8 cellular contexts compared by ENCODE assay signal in genomic region chr3:45226206-45226915, GRCh38. TPM values are rescaled to one million over a fixed set of nuclear protein-coding genes. Genes with fewer than 3 reads are reported as not detected.
DNase-seq lines count a peak whose midpoint lies in the region; FAIRE-seq and TF ChIP-seq lines count a peak whose summit lies in the region.

Gene TMEM158, minus strand, starts transcription at chr3:45226287. Its CDS starts 260 bp downstream, at chr3:45226027.

- TF ChIP-seq POLR2A in H1 (IDR thresholded peaks at IDR 0.05; ENCODE audit: control extremely low read depth in 1 of 2, low read depth in 2 of 2, low read length in 2 of 2) = no peak

- TF ChIP-seq CTCF in GM12875 (IDR thresholded peaks at IDR 0.05; ENCODE audit: borderline replicate concordance, insufficient read depth, low read depth, low read length) (no peak), HFFc6 (IDR thresholded peaks at IDR 0.05) (no peak), H1 (IDR thresholded peaks at IDR 0.05; ENCODE audit: control extremely low read depth in 1 of 3, insufficient read depth in 1 of 3, low read depth in 1 of 3, low read length in 3 of 3) (no peak)

- H4K8ac ChIP-seq in H1 (ENCODE audit: extremely low read depth, insufficient read depth, low read length) (peak within 1 kb of the TSS; percentile 19; the same call in 1 of the 2 replicates), mesendoderm (ENCODE audit: low read depth, low read length) (no peak within 1 kb of the TSS)

- H3K9me3 ChIP-seq in H1 (ENCODE audit: insufficient read depth in 2 of 2, low read depth in 1 of 2, low read length in 1 of 2) = no peaks in the 10 kb centered on the region

- no peaks in the 10 kb centered on the region for H3K36me3 ChIP-seq in H1 (ENCODE audit: control insufficient read depth in 2 of 4, insufficient read depth in 4 of 4, low read length in 3 of 4)
- H3K36me3 ChIP-seq in mesendoderm (ENCODE audit: control insufficient read depth, insufficient read depth, low read length) = no peaks in the 10 kb centered on the region

- H3K79me2 ChIP-seq in H1 (ENCODE audit: control insufficient read depth in 1 of 2, insufficient read depth in 2 of 2, low read length in 2 of 2) (peaks cover 0 to 16% of the 10 kb centered on the region in 2 experiments; a peak in 3 of 4 replicates), mesendoderm (ENCODE audit: control insufficient read depth, insufficient read depth, low read length) (no peaks in the 10 kb centered on the region)

- H2BK120ac ChIP-seq in H1 (replicated peaks; ENCODE audit: low read depth, low read length) = no peak within 1 kb of the TSS
- H2BK120ac ChIP-seq in mesendoderm (ENCODE audit: low read depth, low read length) = no peak within 1 kb of the TSS

- H3K9ac ChIP-seq in H1 (replicated peaks in 1 of 4; ENCODE audit: extremely low read depth in 1 of 4, low read depth in 3 of 4, low read length in 3 of 4) (peak within 1 kb of the TSS in 3 of 4 experiments; percentile 12 to 75 (median 31); a peak in 2 of 7 replicates), mesendoderm (ENCODE audit: low read length) (peak within 1 kb of the TSS; percentile 69)

- H3K79me1 ChIP-seq in H1 (ENCODE audit: low read depth, low read length) = no peaks in the 10 kb centered on the region
- no peaks in the 10 kb centered on the region for H3K79me1 ChIP-seq in mesendoderm (ENCODE audit: low read length)

- H3K23ac ChIP-seq in H1 (ENCODE audit: insufficient read length) (no peak within 1 kb of the TSS), mesendoderm (ENCODE audit: low read length) (peak within 1 kb of the TSS; percentile 66)

- H3K9me3 Mint-ChIP-seq in HFFc6 = no peaks in the 10 kb centered on the region

- no peak within 1 kb of the TSS for H4K91ac ChIP-seq in H1 (replicated peaks; ENCODE audit: insufficient read length, low read length)

- H3K4ac ChIP-seq in H1 (replicated peaks; ENCODE audit: insufficient read length, low read depth, low read length) (no peak within 1 kb of the TSS), mesendoderm (ENCODE audit: low read depth, low read length) (peak within 1 kb of the TSS; percentile 56)

- peaks cover 7% of the 10 kb centered on the region for H3K23me2 ChIP-seq in H1 (ENCODE audit: low read depth, low read length)

- H3K4me2 ChIP-seq in H1 (ENCODE audit: insufficient read depth in 1 of 2, low read depth in 2 of 2, low read length in 2 of 2) (peak within 1 kb of the TSS; percentile 81 to 93), mesendoderm (ENCODE audit: low read length) (peak within 1 kb of the TSS; percentile 64)

- peaks cover 0 to 5% (median 0%) of the 10 kb centered on the region in 4 experiments; a peak in 2 of 7 replicates for H3K27me3 ChIP-seq in H1 (replicated peaks in 1 of 4; ENCODE audit: control insufficient read depth in 3 of 4, extremely low read depth in 1 of 4, insufficient read depth in 3 of 4, low read length in 3 of 4)
- peaks cover 4% of the 10 kb centered on the region for H3K27me3 ChIP-seq in mesendoderm (ENCODE audit: insufficient read depth, low read length, poor library complexity)

- peak within 1 kb of the TSS; percentile 18 for H2AFZ ChIP-seq in H1 (ENCODE audit: low read length)

- H3K27ac Mint-ChIP-seq in HFFc6 = no peak within 1 kb of the TSS

- H3K18ac ChIP-seq in H1 (ENCODE audit: extremely low read depth, low read length) (peak within 1 kb of the TSS; percentile 73), mesendoderm (ENCODE audit: low read length) (peak within 1 kb of the TSS; percentile 90)

- CTCF ChIA-PET in H1 (lab: Charles Lee; ENCODE audit: partially characterized antibody) = interaction anchor here (0.7 to 3.9 kb wide), 7 partner anchors 16 to 283 kb away, joined by 3 to 34 read pairs (median 5); no protein-coding TSS in a partner anchor

- peak; percentile 36 for DNase-seq in HFFc6
- DNase-seq in NCI-H460 (ENCODE audit: extremely low read depth, low read depth) = peak; percentile 69
- peak; percentile 54 to 64 for DNase-seq in activated CD8-positive, alpha-beta memory T cell treated with anti-CD3 and anti-CD28 coated beads for 4 hours (ENCODE audit: low read depth in 2 of 2)
- DNase-seq in H1 (ENCODE audit: low read depth in 1 of 2, low spot score in 2 of 2) = peak in 1 of 2 experiments; percentile 81
- peak; percentile 68 for DNase-seq in mesendoderm
- peak; percentile 49 for DNase-seq in stimulated activated CD8-positive, alpha-beta memory T cell treated with anti-CD3 and anti-CD28 coated beads, Interleukin-12 subunit alpha, Interleukin-12 subunit beta, amount 100 ng/mL, for 1 hour (ENCODE audit: low read depth)
- DNase-seq in DMS79 (lab: John Stamatoyannopoulos, UW) = no peak

- no peak within 1 kb of the TSS for H2BK20ac ChIP-seq in H1 (ENCODE audit: low read length)

- H3K4me1 ChIP-seq in H1 (replicated peaks in 1 of 4; ENCODE audit: control insufficient read depth in 3 of 4, insufficient read depth in 4 of 4, low read length in 3 of 4) (peaks cover 1 to 15% (median 4%) of the 10 kb centered on the region in 4 experiments; a peak in 6 of 7 replicates), mesendoderm (ENCODE audit: control insufficient read depth, low read depth, low read length) (peaks cover 2% of the 10 kb centered on the region)

- H3K14ac ChIP-seq in H1 (ENCODE audit: insufficient read length) = no peak within 1 kb of the TSS

- FAIRE-seq in H1 (lab: Jason Lieb, UNC) = peak; percentile 50

- H3K4me1 Mint-ChIP-seq in HFFc6 (ENCODE audit: low read depth) = peaks cover 39% of the 10 kb centered on the region

- H4K20me1 ChIP-seq in H1 (replicated peaks in 1 of 2; ENCODE audit: control insufficient read depth in 1 of 2, insufficient read depth in 2 of 2, low read length in 2 of 2) = peaks cover 0 to 4% of the 10 kb centered on the region in 2 experiments

- H2BK15ac ChIP-seq in H1 (ENCODE audit: low read length) (no peak within 1 kb of the TSS), mesendoderm (replicated peaks; ENCODE audit: low read depth) (no peak within 1 kb of the TSS)

- H3K4me3 Mint-ChIP-seq in HFFc6 = peak within 1 kb of the TSS; percentile 98

- no peak for TF ChIP-seq EP300 in H1 (IDR thresholded peaks at IDR 0.05; ENCODE audit: borderline replicate concordance in 1 of 2, low read depth in 2 of 2, low read length in 2 of 2)

- H4K5ac ChIP-seq in H1 (ENCODE audit: insufficient read length, low read depth, low read length) = no peak within 1 kb of the TSS
- H4K5ac ChIP-seq in mesendoderm (ENCODE audit: low read length) = no peak within 1 kb of the TSS

- peak within 1 kb of the TSS; percentile 85; the same call in 1 of the 2 replicates for H2BK12ac ChIP-seq in H1 (ENCODE audit: low read depth, low read length)

- H3K27ac ChIP-seq in H1 (ENCODE audit: low read depth, low read length) (no peak within 1 kb of the TSS), mesendoderm (ENCODE audit: low read depth, low read length) (no peak within 1 kb of the TSS)

- WGBS in H1 (ENCODE audit: extremely low coverage in 1 of 2, insufficient coverage in 1 of 2, insufficient read length in 1 of 2, insufficient replicate concordance in 2 of 2, low coverage in 1 of 2, low lambda C conversion rate in 2 of 2, missing lambda C conversion rate in 1 of 2), 2 experiments = 15% methylated on average over 7 of the region's 63 CpGs; no CpG with 5 or more reads in 1 of the 2 experiments
- no CpG with 5 or more reads among the region's 63 CpGs for WGBS in mesendoderm (ENCODE audit: extremely low coverage, insufficient coverage, low lambda C conversion rate)

- TF ChIP-seq RAD21 in H1 (IDR thresholded peaks at IDR 0.05 in 1 of 2, conservative IDR thresholded peaks at IDR 0.05 in 1 of 2; ENCODE audit: low read depth in 2 of 2, low read length in 2 of 2) = no peak

- POLR2A ChIA-PET in H1 (lab: Charles Lee; ENCODE audit: partially characterized antibody) = interaction anchor here (0.7 to 1.2 kb wide), 3 partner anchors 27 to 178 kb away, joined by 3 to 4 read pairs (median 3); no protein-coding TSS in a partner anchor

- H3K56ac ChIP-seq in H1 (replicated peaks; ENCODE audit: insufficient read length, low read depth, low read length) = no peak within 1 kb of the TSS
- peak within 1 kb of the TSS; percentile 84 for H3K56ac ChIP-seq in mesendoderm (ENCODE audit: low read length)

- H3K4me3 ChIP-seq in GM12875 (ENCODE audit: low read depth, low read length) (peak within 1 kb of the TSS; percentile 12), H1 (ENCODE audit: extremely low read depth in 1 of 4, insufficient read depth in 2 of 4, low read depth in 3 of 4, low read length in 4 of 4) (peak within 1 kb of the TSS; percentile 44 to 95 (median 47)), mesendoderm (ENCODE audit: low read length) (peak within 1 kb of the TSS; percentile 33)

- peaks cover 10% of the 10 kb centered on the region for H3K27me3 Mint-ChIP-seq in HFFc6 (ENCODE audit: insufficient read depth)

- no peak within 1 kb of the TSS; the same call in 1 of the 2 replicates for H2BK5ac ChIP-seq in H1 (ENCODE audit: low read depth, low read length)
- H2BK5ac ChIP-seq in mesendoderm (ENCODE audit: low read length) = no peak within 1 kb of the TSS

- H3K36me3 Mint-ChIP-seq in HFFc6 (ENCODE audit: low read depth) = peaks cover 5% of the 10 kb centered on the region

- H2AK5ac ChIP-seq in H1 (ENCODE audit: low read depth, low read length) (no peak within 1 kb of the TSS), mesendoderm (ENCODE audit: low read length) (no peak within 1 kb of the TSS)

TF ChIP-seq in H1, 55 proteins besides CTCF, POLR2A, EP300 and RAD21 (continues in another document):
- TF ChIP-seq SIN3A (conservative IDR thresholded peaks at IDR 0.05 in 1 of 2, IDR thresholded peaks at IDR 0.05 in 1 of 2; ENCODE audit: low read depth in 1 of 2, low read length in 2 of 2) = no peak
- TF ChIP-seq CBX5 (IDR thresholded peaks at IDR 0.05; ENCODE audit: low read depth, low read length) = no peak
- TF ChIP-seq ASH2L (IDR thresholded peaks at IDR 0.05; ENCODE audit: low read length) = peak; percentile 16
- TF ChIP-seq KDM1A (IDR thresholded peaks at IDR 0.05; ENCODE audit: borderline replicate concordance, low read length) = no peak
- TF ChIP-seq CTBP2 (IDR thresholded peaks at IDR 0.05; ENCODE audit: borderline replicate concordance, insufficient read depth, insufficient read length, low read length) = no peak
- TF ChIP-seq BCL11A (IDR thresholded peaks at IDR 0.05; ENCODE audit: low read depth in 2 of 2, low read length in 2 of 2) = no peak

RNA-seq across cellular contexts. Expression of gene TMEM158, which starts in this region (rescaled TPM):
- 10 to 100 TPM; 26.1 to 82.2 (median 29.4) TPM for total RNA-seq in HFFc6 (2021; fragmentation: NEBNext Ultra II Directional; extraction: Animal tissue kit (Norgen Biotek cat#: 25700))
- total RNA-seq in NCI-H460 (2014; rRNA removed; shearing (Covaris generic)) = 22.1 and 27.1 TPM in 2 replicates
- polyA plus RNA-seq in NCI-H460 (2014; cell fraction: nucleus; rRNA removed) = 3.3 and 6.7 TPM in 2 replicates
- 30.3 and 35.5 TPM in 2 replicates for total RNA-seq in H1 (2021; fragmentation: NEBNext Ultra II Directional; extraction: Animal tissue kit (Norgen Biotek cat#: 25700))
- polyA plus RNA-seq in H1 (2011; rRNA removed) = 6.8 and 17.5 TPM in 2 replicates
- 13.1 TPM for polyA plus RNA-seq in H1 (2011; cell fraction: cytosol; rRNA removed)
- 13.5 TPM for polyA plus RNA-seq in H1 (2011; cell fraction: nucleus; rRNA removed)
- polyA plus RNA-seq in H1 (2012, experiment 1 of 2) = 9.6 to 16.2 TPM (median 14.0 TPM) in 4 replicates
- polyA plus RNA-seq in H1 (2012, experiment 2 of 2) = 13.0 TPM
- polyA plus RNA-seq in H1 (2013, experiment 1 of 2) = 20.9 TPM
- 20.0 TPM for polyA plus RNA-seq in H1 (2013, experiment 2 of 2)
- polyA minus RNA-seq in H1 (2011; rRNA and poly(A)+ RNA removed) = 1.3 and 1.8 TPM in 2 replicates
- 11.8 TPM for polyA minus RNA-seq in H1 (2011; cell fraction: cytosol; rRNA and poly(A)+ RNA removed)
- 6.5 TPM for polyA minus RNA-seq in H1 (2011; cell fraction: nucleus; rRNA and poly(A)+ RNA removed)
- polyA plus RNA-seq in mesendoderm (2013, experiment 1 of 2) = 23.6 TPM
- polyA plus RNA-seq in mesendoderm (2013, experiment 2 of 2) = 22.3 TPM
